37 cellular contexts compared by ENCODE assay signal in the genomic region with DNA sequence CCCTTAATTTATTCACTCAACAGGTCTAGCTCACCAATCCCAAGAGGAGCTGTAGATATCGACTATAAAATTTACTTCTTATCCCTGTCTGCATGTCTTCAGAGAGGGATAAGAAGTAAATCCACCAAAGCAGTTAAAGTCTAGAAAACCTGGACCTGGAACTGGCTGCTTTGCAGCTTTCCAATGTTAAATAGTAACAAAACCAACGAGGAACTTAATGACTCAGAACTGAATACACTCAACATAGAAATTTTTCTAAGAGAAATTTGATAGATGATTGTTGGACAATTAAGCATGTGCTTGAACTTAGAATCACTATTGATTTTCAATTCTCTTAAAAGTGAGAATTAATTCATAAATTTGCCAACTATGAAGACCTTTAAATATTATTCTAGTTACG. TPM values are rescaled to one million over a fixed set of nuclear protein-coding genes. Genes with fewer than 3 reads are reported as not detected.
"Had no signal": no experiment of that assay in that cellular context is flagged by ENCODE, and none has a peak within 500 bp of the region (broad histone marks: within the 10 kb centered on the region; RNA-seq: fewer than 3 reads in every experiment).

No MANE protein-coding gene starts in this region.

- H3K27ac Mint-ChIP-seq: dendritic cell treated with granulocyte-macrophage colony-stimulating factor and Interleukin-4, amounts not matched to agents 40 ng/mL and 50 ng/mL, for 4 days; endodermal cell; mesothelial cell of epicardium; naive B cell; natural killer cell treated with Interleukin-12 subunit alpha and Interleukin-12 subunit beta and Interleukin-15 and Interleukin-18, amount 100 ng/mL, for 72 hours; neural progenitor cell; progenitor cell of endocrine pancreas; stimulated activated naive CD8-positive, alpha-beta T cell treated with anti-CD3 and anti-CD28 coated beads, Interleukin-15, amount 100 ng/mL, for 72 hours had no signal

- H3K27ac ChIP-seq: colonic mucosa, epithelial cell of prostate, foreskin keratinocyte, gastroesophageal sphincter, heart left ventricle, hepatocyte, neural progenitor cell, parathyroid adenoma, right atrium auricular region, suprapubic skin, transverse colon, upper lobe of right lung, uterus had no signal

- H2AFZ ChIP-seq: hepatocyte, neural progenitor cell, parathyroid adenoma had no signal

- H3K36me3 Mint-ChIP-seq: mesothelial cell of epicardium; naive B cell; natural killer cell treated with Interleukin-12 subunit alpha and Interleukin-12 subunit beta and Interleukin-15 and Interleukin-18, amount 100 ng/mL, for 72 hours; neural progenitor cell had no signal

- H3K4me1 Mint-ChIP-seq: neural progenitor cell had no signal

- DNase-seq: colonic mucosa; effector CD8-positive, alpha-beta T cell; endodermal cell; foreskin keratinocyte; heart left ventricle; mesenchymal stem cell; mucosa of descending colon; naive B cell; stimulated activated CD4-positive, alpha-beta T cell treated with anti-CD3 and anti-CD28 coated beads, Interleukin-12 subunit alpha, Interleukin-12 subunit beta, amount 100 ng/mL, for 4 hours; stimulated activated CD4-positive, alpha-beta T cell treated with anti-CD3 and anti-CD28 coated beads, Interleukin-1b, Interleukin-23, amount 100 ng/mL, for 48 hours; stimulated activated CD4-positive, alpha-beta T cell treated with anti-CD3 and anti-CD28 coated beads, Interleukin-4, amount 100 ng/mL, for 1 hour; stimulated activated CD8-positive, alpha-beta memory T cell treated with anti-CD3 and anti-CD28 coated beads, Interleukin-4, amount 100 ng/mL, for 48 hours; stimulated activated naive CD4-positive, alpha-beta T cell; stimulated activated naive CD8-positive, alpha-beta T cell treated with anti-CD3 and anti-CD28 coated beads, Interleukin-15, amount 100 ng/mL, for 72 hours; transverse colon; upper lobe of right lung; uterus had no signal

- H3K36me3 ChIP-seq: colonic mucosa, gastroesophageal sphincter, heart left ventricle, neural progenitor cell, right atrium auricular region, suprapubic skin, transverse colon, upper lobe of right lung, uterus had no signal

- H3K27me3 ChIP-seq: colonic mucosa, foreskin keratinocyte, gastroesophageal sphincter, hepatocyte, neural progenitor cell, right atrium auricular region, suprapubic skin, transverse colon, upper lobe of right lung, uterus had no signal

- H3K4me3 Mint-ChIP-seq: dendritic cell treated with granulocyte-macrophage colony-stimulating factor and Interleukin-4, amounts not matched to agents 40 ng/mL and 50 ng/mL, for 4 days; endodermal cell; mesothelial cell of epicardium; naive B cell; natural killer cell treated with Interleukin-12 subunit alpha and Interleukin-12 subunit beta and Interleukin-15 and Interleukin-18, amount 100 ng/mL, for 72 hours; neural progenitor cell; stimulated activated naive CD8-positive, alpha-beta T cell treated with anti-CD3 and anti-CD28 coated beads, Interleukin-15, amount 100 ng/mL, for 72 hours had no signal

- H3K27me3 Mint-ChIP-seq: naive B cell; stimulated activated naive CD8-positive, alpha-beta T cell treated with anti-CD3 and anti-CD28 coated beads, Interleukin-15, amount 100 ng/mL, for 72 hours had no signal

- H3K4me3 ChIP-seq: colonic mucosa, gastroesophageal sphincter, heart left ventricle, hepatocyte, mucosa of descending colon, neural progenitor cell, right atrium auricular region, smooth muscle cell, suprapubic skin, transverse colon, upper lobe of right lung, uterus had no signal

- ATAC-seq: esophagus mucosa; foreskin keratinocyte; gastroesophageal sphincter; heart left ventricle; left lobe of liver; mucosa of descending colon; natural killer cell treated with Interleukin-12 subunit alpha and Interleukin-12 subunit beta and Interleukin-15 and Interleukin-18, amount 100 ng/mL, for 72 hours; sciatic nerve; stimulated activated naive CD8-positive, alpha-beta T cell treated with anti-CD3 and anti-CD28 coated beads, Interleukin-15, amount 100 ng/mL, for 72 hours; upper lobe of right lung had no signal

- H3K79me2 ChIP-seq: hepatocyte, parathyroid adenoma had no signal

- H3K9me3 Mint-ChIP-seq: dendritic cell treated with granulocyte-macrophage colony-stimulating factor and Interleukin-4, amounts not matched to agents 40 ng/mL and 50 ng/mL, for 4 days; endodermal cell; mesothelial cell of epicardium; naive B cell; natural killer cell treated with Interleukin-12 subunit alpha and Interleukin-12 subunit beta and Interleukin-15 and Interleukin-18, amount 100 ng/mL, for 72 hours; neural progenitor cell; stimulated activated naive CD8-positive, alpha-beta T cell treated with anti-CD3 and anti-CD28 coated beads, Interleukin-15, amount 100 ng/mL, for 72 hours had no signal

- H3K4me1 ChIP-seq: colonic mucosa, gastroesophageal sphincter, heart left ventricle, neural progenitor cell, parathyroid adenoma, right atrium auricular region, suprapubic skin, transverse colon, upper lobe of right lung, uterus had no signal

- H3K9ac ChIP-seq: neural progenitor cell, parathyroid adenoma had no signal

- H3K4me2 ChIP-seq: hepatocyte, neural progenitor cell, smooth muscle cell had no signal

- H3K9me3 ChIP-seq: colonic mucosa, gastroesophageal sphincter, heart left ventricle, mucosa of descending colon, right atrium auricular region, suprapubic skin, transverse colon, upper lobe of right lung, uterus had no signal

RNA-seq across cellular contexts. Expression of a gene that starts 11.5 kb away (rescaled TPM):
- total RNA-seq: colonic mucosa; endodermal cell; esophagus mucosa; foreskin keratinocyte; gastroesophageal sphincter; heart left ventricle; hepatocyte; kidney epithelial cell; left lobe of liver; liver; lung microvascular endothelial cell; mesothelial cell of epicardium; mucosa of descending colon; natural killer cell treated with Interleukin-12 subunit alpha and Interleukin-12 subunit beta and Interleukin-15 and Interleukin-18, amount 100 ng/mL, for 72 hours; osteoblast; progenitor cell of endocrine pancreas; right atrium auricular region; sciatic nerve; smooth muscle cell; suprapubic skin; transverse colon; upper lobe of right lung; uterus had no signal
- polyA plus RNA-seq: heart left ventricle, hepatocyte, liver, smooth muscle cell, thymus had no signal
